In the genomic region with DNA sequence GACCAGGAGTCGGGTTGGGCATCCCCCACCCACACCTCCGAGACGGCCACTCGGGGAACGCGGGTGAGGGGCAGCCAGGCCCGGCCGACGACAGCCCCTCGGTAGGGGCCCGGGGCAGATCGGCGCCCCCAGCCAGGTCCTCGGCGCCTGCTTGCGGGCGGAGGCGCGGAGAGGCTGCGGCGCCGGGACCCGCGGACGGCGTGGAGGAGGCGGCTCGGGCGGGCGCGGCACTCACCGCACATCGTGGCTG, we compare ENCODE assay signal across 8 cellular contexts. TPM values are rescaled to one million over a fixed set of nuclear protein-coding genes. Genes with fewer than 3 reads are reported as not detected.
DNase-seq lines count a peak whose midpoint lies in the region; ATAC-seq and TF ChIP-seq lines count a peak whose summit lies in the region.

No MANE protein-coding gene starts in this region.

- H3K4me1 ChIP-seq in smooth muscle cell (ENCODE audit: low read depth), result peaks cover 39% of the 10 kb centered on the region

- H3K9me3 ChIP-seq in smooth muscle cell (replicated peaks; ENCODE audit: low read depth), result no peaks in the 10 kb centered on the region

- no peak overlapping the region for H2AFZ ChIP-seq in smooth muscle cell (ENCODE audit: low read depth)

- no peaks in the 10 kb centered on the region for H3F3A ChIP-seq in smooth muscle cell (ENCODE audit: low read depth)

- no peaks in the 10 kb centered on the region for H3K36me3 ChIP-seq in smooth muscle cell (ENCODE audit: low read depth)

- peaks cover 52% of the 10 kb centered on the region for H4K20me1 ChIP-seq in smooth muscle cell (ENCODE audit: low read depth)

- H3K27me3 ChIP-seq in smooth muscle cell (ENCODE audit: low read depth), result peaks cover 5% of the 10 kb centered on the region

- H3K4me3 ChIP-seq in LNCaP clone FGC (ENCODE audit: low read depth, low read length), result peak overlapping the region; percentile 63
- peak overlapping the region; percentile 62 for H3K4me3 ChIP-seq in smooth muscle cell

- no peak for DNase-seq in LNCaP clone FGC (ENCODE audit: low read depth)
- peak; percentile 21 for DNase-seq in germinal center (ENCODE audit: low spot score)
- no peak for DNase-seq in smooth muscle cell (lab: John Stamatoyannopoulos, UW; ENCODE audit: unreplicated experiment)
- no peak for DNase-seq in GM10266 (ENCODE audit: extremely low spot score)
- DNase-seq in NCI-H2171 treated with DMSO at 0.1 percent for 48 hours (lab: John Stamatoyannopoulos, UW), result no peak
- no peak for DNase-seq in DMS53 (lab: John Stamatoyannopoulos, UW)

- ATAC-seq in GM21515 (IDR thresholded peaks at IDR 0.05; ENCODE audit: unreplicated experiment), result peak; percentile 19
- no peak for ATAC-seq in HG03097 (IDR thresholded peaks at IDR 0.05; ENCODE audit: low FRiP score, unreplicated experiment)

- peaks cover 52% of the 10 kb centered on the region for H3K79me2 ChIP-seq in smooth muscle cell (ENCODE audit: low read depth)

- H3K9ac ChIP-seq in smooth muscle cell (ENCODE audit: low read depth), result peak overlapping the region; percentile 91

- WGBS in smooth muscle cell (ENCODE audit: low lambda C conversion rate), result 2% methylated on average over 31 of the region's 33 CpGs

- no peak for TF ChIP-seq CTCF in LNCaP clone FGC (IDR thresholded peaks at IDR 0.05; ENCODE audit: control insufficient read depth, extremely low read depth, insufficient read depth)
- no peak for TF ChIP-seq CTCF in smooth muscle cell (IDR thresholded peaks at IDR 0.05; ENCODE audit: borderline replicate concordance, insufficient read depth, poor library complexity, severe bottlenecking)
- TF ChIP-seq CTCF in GM10266 (IDR thresholded peaks at IDR 0.05; ENCODE audit: control insufficient read depth, insufficient read depth, low read depth, missing control alignments), result no peak

- H3K4me2 ChIP-seq in smooth muscle cell, result peak overlapping the region; percentile 97

- peak overlapping the region; percentile 66 for H3K27ac ChIP-seq in smooth muscle cell (ENCODE audit: low read depth)

RNA-seq across cellular contexts. Expression of gene GFPT2, which starts 0.2 kb away (rescaled TPM):
- 137 and 168 TPM in 2 replicates for total RNA-seq in smooth muscle cell
- polyA plus RNA-seq in smooth muscle cell, result 163 and 243 TPM in 2 replicates
